ENCODE assay signal across 7 cellular contexts in genomic region chr11:126419801-126420729, GRCh38.
A peak's percentile ranks its signal among the peaks of the same experiment; 100 is the strongest.
DNase-seq lines count a peak whose midpoint lies in the region; ATAC-seq and TF ChIP-seq lines count a peak whose summit lies in the region.

No MANE protein-coding gene starts in this region.

- H3K4me1 Mint-ChIP-seq in Caco-2 (ENCODE audit: low read depth, unreplicated experiment), result no peaks in the 10 kb centered on the region

- peaks cover 0 to 6% (median 0%) of the 10 kb centered on the region in 7 donors for H3K27me3 ChIP-seq in spleen (replicated peaks in 1 of 7)
- H3K27me3 ChIP-seq in Caco-2 (replicated peaks; ENCODE audit: control insufficient read depth, insufficient read depth, low read length), result no peaks in the 10 kb centered on the region

- peaks cover 0 to 7% (median 0%) of the 10 kb centered on the region in 6 donors for H3K36me3 ChIP-seq in spleen
- no peaks in the 10 kb centered on the region for H3K36me3 ChIP-seq in Caco-2 (ENCODE audit: control insufficient read depth, insufficient read depth, low read length)

- H3K36me3 Mint-ChIP-seq in Caco-2 (ENCODE audit: insufficient read depth, unreplicated experiment), result no peaks in the 10 kb centered on the region

- H3K27ac ChIP-seq in spleen, result peak overlapping the region in 7 of 8 donors; percentile 64 to 83 (median 79)

- H3K9me3 ChIP-seq in spleen (no peaks in the 10 kb centered on the region), Caco-2 (no peaks in the 10 kb centered on the region)

- no TSS peak for BruUV-seq in Caco-2 (replicated peaks; lab: Mats Ljungman, UMichigan)

- peak; percentile 61 for ATAC-seq in GM19452 (IDR thresholded peaks at IDR 0.05; ENCODE audit: unreplicated experiment)
- peak; percentile 65 for ATAC-seq in HG03280 (IDR thresholded peaks at IDR 0.05; ENCODE audit: unreplicated experiment)

- DNase-seq in astrocyte of the spinal cord (ENCODE audit: low read depth, low spot score), result peak; percentile 65
- no peak for DNase-seq in spleen
- no peak for DNase-seq in Caco-2
- DNase-seq in stimulated activated CD4-positive, alpha-beta T cell treated with anti-CD3 and anti-CD28 coated beads, Interleukin-2, amount 100 ng/mL, for 24 hours, result no peak
- DNase-seq in HPDE6-E6E7 (ENCODE audit: extremely low spot score), result no peak

- POLR2A ChIA-PET in Caco-2 (lab: Charles Lee), result no interaction called here

- H3K9me3 Mint-ChIP-seq in Caco-2 (ENCODE audit: unreplicated experiment), result no peaks in the 10 kb centered on the region

- H3K27me3 Mint-ChIP-seq in Caco-2 (ENCODE audit: insufficient read depth, unreplicated experiment), result no peaks in the 10 kb centered on the region

- intact Hi-C loops in spleen (cut with DNase I; ENCODE audit: low total_unique reads) (loop anchor here (10.0 kb wide), 1 partner anchor 95 kb away; no protein-coding TSS in a partner anchor), Caco-2 (cut with micrococcal nuclease; ENCODE audit: unreplicated experiment) (no loop called here)

- TF ChIP-seq CTCF in astrocyte of the spinal cord (IDR thresholded peaks at IDR 0.05; ENCODE audit: low read depth, low read length) (no peak), spleen (IDR thresholded peaks at IDR 0.05 in 8 of 11, conservative IDR thresholded peaks at IDR 0.05 in 3 of 11) (no peak), Caco-2 (IDR thresholded peaks at IDR 0.05; ENCODE audit: insufficient read depth in 1 of 2, low read depth in 1 of 2, low read length in 1 of 2, severe bottlenecking in 1 of 2, unreplicated experiment in 1 of 2) (no peak)

- TF ChIP-seq POLR2A in spleen (IDR thresholded peaks at IDR 0.05), result no peak

- H3K4me3 Mint-ChIP-seq in Caco-2 (ENCODE audit: unreplicated experiment), result no peak overlapping the region

- H3K4me1 ChIP-seq in spleen (peaks cover 24 to 95% (median 66%) of the 10 kb centered on the region in 6 donors), Caco-2 (peaks cover 5% of the 10 kb centered on the region; the same call in 1 of the 2 replicates)

- H3K27ac Mint-ChIP-seq in Caco-2 (ENCODE audit: unreplicated experiment), result no peak overlapping the region

- in situ Hi-C loops in astrocyte of the spinal cord (cut with HindIII; ENCODE audit: low sequenced_read_pairs), result no loop called here

- CTCF ChIA-PET in Caco-2 (lab: Charles Lee), result interaction anchor here (1.4 to 1.5 kb wide), 2 partner anchors 8 to 109 kb away, joined by 4 read pairs; no protein-coding TSS in a partner anchor

- WGBS in spleen, 5 donors, result 35 to 54% (median 42%) methylated on average over 11 of the region's 11 CpGs

- no peak overlapping the region for H3K4me3 ChIP-seq in astrocyte of the spinal cord (ENCODE audit: low read depth, low read length)
- no peak overlapping the region for H3K4me3 ChIP-seq in spleen
- H3K4me3 ChIP-seq in Caco-2 (ENCODE audit: low read depth, low read length), result no peak overlapping the region
